ENCODE assay signal across 8 cellular contexts in the genomic region with DNA sequence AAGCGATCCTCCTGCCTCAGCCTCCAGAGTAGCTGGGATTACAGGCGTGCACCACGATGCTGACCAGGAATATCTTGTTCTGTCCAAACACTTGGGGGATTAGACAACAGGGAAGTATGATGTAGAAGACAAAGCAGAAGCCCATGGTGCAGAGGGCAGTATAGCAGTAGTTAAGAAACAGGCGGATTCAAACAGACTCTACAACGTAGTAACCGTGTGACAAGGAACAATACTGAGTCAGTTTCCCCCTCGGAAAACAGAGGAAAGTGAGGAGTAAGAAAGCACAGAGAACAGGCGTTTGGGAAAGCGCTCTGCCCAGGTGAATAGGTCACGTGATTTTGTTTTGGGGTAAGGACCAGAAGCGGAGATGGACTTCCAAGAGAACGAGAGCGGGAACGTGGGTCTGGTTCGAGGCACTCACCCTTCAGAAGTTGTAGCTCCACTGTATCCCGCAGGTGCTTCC. TPM values are rescaled to one million over a fixed set of nuclear protein-coding genes. Genes with fewer than 3 reads are reported as not detected.
DNase-seq lines count a peak whose midpoint lies in the region; ATAC-seq and TF ChIP-seq lines count a peak whose summit lies in the region.

No MANE protein-coding gene starts in this region.

- peak; percentile 5 for ATAC-seq in activated CD4-positive, alpha-beta T cell treated with anti-CD3 and anti-CD28 coated beads for 36 hours
- peak; percentile 16 for ATAC-seq in HG03432 (IDR thresholded peaks at IDR 0.05; ENCODE audit: unreplicated experiment)
- ATAC-seq in GM21390 (IDR thresholded peaks at IDR 0.05; ENCODE audit: unreplicated experiment) = no peak

- no peaks in the 10 kb centered on the region for H3K27me3 ChIP-seq in mucosa of rectum (ENCODE audit: control insufficient read depth in 2 of 2, insufficient read depth in 2 of 2, low read length in 2 of 2)

- no peak for DNase-seq in activated CD4-positive, alpha-beta T cell treated with anti-CD3 and anti-CD28 coated beads for 36 hours
- DNase-seq in activated CD4-positive, alpha-beta T cell treated with anti-CD3 and anti-CD28 coated beads for 4 hours = no peak
- DNase-seq in MCF 10A (ENCODE audit: unreplicated experiment) (no peak), superior temporal gyrus (ENCODE audit: extremely low spot score) (no peak), kidney tubule cell (ENCODE audit: low spot score) (no peak)

- intact Hi-C loops in activated CD4-positive, alpha-beta T cell treated with anti-CD3 and anti-CD28 coated beads for 36 hours (cut with DNase I, micrococcal nuclease) = loop anchor here (1.0 to 5.0 kb wide), 21 partner anchors 18 to 1305 kb away; partner anchors contain the start of genes URM1 (in 2 of the 2), BBLN (in 1 of the 2), CIZ1 (in 1 of the 2) and CRAT (in 1 of the 2)
- intact Hi-C loops in MCF 10A (cut with micrococcal nuclease) = loop anchor here (1.0 to 2.0 kb wide), 3 partner anchors 15 to 27 kb away; partner anchors contain the start of gene SLC27A4

- CTCF ChIA-PET in activated CD4-positive, alpha-beta T cell treated with anti-CD3 and anti-CD28 coated beads for 36 hours (lab: Charles Lee) = interaction anchor here (0.6 kb wide), 2 partner anchors 23 to 339 kb away, joined by 3 to 5 read pairs; no protein-coding TSS in a partner anchor
- CTCF ChIA-PET in MCF 10A (lab: Yijun Ruan, JAX) = interaction anchor here (0.6 to 2.1 kb wide), 7 partner anchors 15 to 1318 kb away, joined by 3 to 9 read pairs (median 4); no protein-coding TSS in a partner anchor

- H3K4me3 ChIP-seq in mucosa of rectum (ENCODE audit: low read length in 2 of 2) = peak overlapping the region; percentile 99

- peak overlapping the region; percentile 85 for H3K9ac ChIP-seq in mucosa of rectum (ENCODE audit: low read depth in 1 of 2, low read length in 2 of 2)

- POLR2A ChIA-PET in activated CD4-positive, alpha-beta T cell treated with anti-CD3 and anti-CD28 coated beads for 36 hours (lab: Charles Lee) = interaction anchor here (1.0 kb wide), 1 partner anchor 20 kb away, joined by 3 read pairs; no protein-coding TSS in a partner anchor
- POLR2A ChIA-PET in MCF 10A (lab: Yijun Ruan, JAX) = interaction anchor here (0.9 to 2.6 kb wide), 11 partner anchors 10 to 232 kb away, joined by 3 to 14 read pairs (median 5); partner anchors contain the start of genes SLC27A4 and URM1

- H3K36me3 Mint-ChIP-seq in activated CD4-positive, alpha-beta T cell treated with anti-CD3 and anti-CD28 coated beads for 36 hours (ENCODE audit: low read depth) = peaks cover 24% of the 10 kb centered on the region
- peaks cover 49% of the 10 kb centered on the region for H3K36me3 Mint-ChIP-seq in MCF 10A (ENCODE audit: insufficient read depth, unreplicated experiment)

- H3K4me1 ChIP-seq in mucosa of rectum (ENCODE audit: control insufficient read depth in 2 of 2, insufficient read depth in 2 of 2, low read length in 2 of 2) = peaks cover 8 to 20% of the 10 kb centered on the region in 2 donors

- BruUV-seq in MCF 10A (replicated peaks; lab: Mats Ljungman, UMichigan) = TSS peak; percentile 75

- H3K4me3 Mint-ChIP-seq in activated CD4-positive, alpha-beta T cell treated with anti-CD3 and anti-CD28 coated beads for 36 hours = peak overlapping the region; percentile 87
- H3K4me3 Mint-ChIP-seq in MCF 10A (ENCODE audit: unreplicated experiment) = peak overlapping the region; percentile 86

- H3K27ac ChIP-seq in mucosa of rectum (ENCODE audit: low read depth in 2 of 2, low read length in 2 of 2) = peak overlapping the region in 1 of 2 donors; percentile 93

- H3K4me1 Mint-ChIP-seq in activated CD4-positive, alpha-beta T cell treated with anti-CD3 and anti-CD28 coated beads for 36 hours = peaks cover 19% of the 10 kb centered on the region
- peaks cover 7% of the 10 kb centered on the region for H3K4me1 Mint-ChIP-seq in MCF 10A (ENCODE audit: insufficient read depth, unreplicated experiment)

- H3K9me3 ChIP-seq in mucosa of rectum (ENCODE audit: control insufficient read depth in 2 of 2, low read length in 2 of 2) = no peaks in the 10 kb centered on the region

- H3K27me3 Mint-ChIP-seq in activated CD4-positive, alpha-beta T cell treated with anti-CD3 and anti-CD28 coated beads for 36 hours = no peaks in the 10 kb centered on the region
- no peaks in the 10 kb centered on the region for H3K27me3 Mint-ChIP-seq in MCF 10A (ENCODE audit: insufficient read depth, unreplicated experiment)

- peak overlapping the region; percentile 93 for H3K27ac Mint-ChIP-seq in activated CD4-positive, alpha-beta T cell treated with anti-CD3 and anti-CD28 coated beads for 36 hours
- peak overlapping the region; percentile 95 for H3K27ac Mint-ChIP-seq in MCF 10A (ENCODE audit: low read depth, unreplicated experiment)

- no peaks in the 10 kb centered on the region for H3K9me3 Mint-ChIP-seq in activated CD4-positive, alpha-beta T cell treated with anti-CD3 and anti-CD28 coated beads for 36 hours (ENCODE audit: low read depth)
- H3K9me3 Mint-ChIP-seq in MCF 10A (ENCODE audit: unreplicated experiment) = no peaks in the 10 kb centered on the region

- H3K36me3 ChIP-seq in mucosa of rectum (ENCODE audit: control insufficient read depth in 2 of 2, insufficient read depth in 2 of 2, low read length in 2 of 2) = peaks cover 17 to 22% of the 10 kb centered on the region in 2 donors

- no peak for TF ChIP-seq CTCF in MCF 10A (IDR thresholded peaks at IDR 0.05; ENCODE audit: unreplicated experiment)

RNA-seq across cellular contexts. Expression of gene TRUB2, which starts 0.3 kb away (rescaled TPM):
- total RNA-seq in activated CD4-positive, alpha-beta T cell treated with anti-CD3 and anti-CD28 coated beads for 36 hours = 10 to 100 TPM; 29.5 to 37.5 TPM
- 36.1 and 37.6 TPM in 2 replicates for total RNA-seq in MCF 10A (2022)

RNA-seq across cellular contexts. Expression of gene COQ4, which starts 0.7 kb away (rescaled TPM):
- total RNA-seq in activated CD4-positive, alpha-beta T cell treated with anti-CD3 and anti-CD28 coated beads for 36 hours = 10 to 100 TPM; 32.1 to 38.8 TPM
- total RNA-seq in MCF 10A (2022) = 57.1 and 58.9 TPM in 2 replicates

RNA-seq across cellular contexts. Expression of gene SLC27A4, which starts 18.4 kb away (rescaled TPM):
- total RNA-seq in activated CD4-positive, alpha-beta T cell treated with anti-CD3 and anti-CD28 coated beads for 36 hours = 10 to 100 TPM in 1 of 2 experiments, 1 to 10 TPM in 1; 8.4 to 10.2 TPM
- 17.0 and 18.8 TPM in 2 replicates for total RNA-seq in MCF 10A (2022)

RNA-seq across cellular contexts. Expression of gene SWI5, which starts 45.8 kb away (rescaled TPM):
- total RNA-seq in activated CD4-positive, alpha-beta T cell treated with anti-CD3 and anti-CD28 coated beads for 36 hours = 10 to 100 TPM; 13.1 to 14.1 TPM
- 27.7 and 39.0 TPM in 2 replicates for total RNA-seq in MCF 10A (2022)

RNA-seq across cellular contexts. Expression of gene GOLGA2, which starts 46.1 kb away (rescaled TPM):
- 10 to 100 TPM; 28.4 to 29.4 TPM for total RNA-seq in activated CD4-positive, alpha-beta T cell treated with anti-CD3 and anti-CD28 coated beads for 36 hours
- total RNA-seq in MCF 10A (2022) = 124 and 147 TPM in 2 replicates
